In genomic region chr1:204640578-204640977, GRCh38 we compare ENCODE assay signal across 24 cellular contexts. TPM values are rescaled to one million over a fixed set of nuclear protein-coding genes. Genes with fewer than 3 reads are reported as not detected.
A peak's percentile ranks its signal among the peaks of the same experiment; 100 is the strongest.
DNase-seq lines count a peak whose midpoint lies in the region; ATAC-seq and TF ChIP-seq lines count a peak whose summit lies in the region.
"Had no signal": no experiment of that assay in that cellular context is flagged by ENCODE, and none has a peak within 500 bp of the region (broad histone marks: within the 10 kb centered on the region; RNA-seq: fewer than 3 reads in every experiment).

No MANE protein-coding gene starts in this region.

- H3K27me3 ChIP-seq in GM23338 (ENCODE audit: insufficient read depth): no peaks in the 10 kb centered on the region
- H3K27me3 ChIP-seq in mesenchymal stem cell (ENCODE audit: control insufficient read depth in 1 of 2, insufficient read depth in 1 of 2, low read length in 2 of 2): peaks cover 33 to 67% of the 10 kb centered on the region in 2 experiments
- H3K27me3 ChIP-seq in osteoblast (ENCODE audit: insufficient read depth, low read length): peaks cover 19% of the 10 kb centered on the region

- no peaks in the 10 kb centered on the region for H3K36me3 Mint-ChIP-seq in GM23338 (ENCODE audit: low read depth)
- H3K36me3 Mint-ChIP-seq: CD4-positive, alpha-beta memory T cell had no signal

- no CpG with 5 or more reads among the region's 2 CpGs for WGBS in mesenchymal stem cell

- H3K9me3 ChIP-seq in mesenchymal stem cell (ENCODE audit: control insufficient read depth, low read length) (no peaks in the 10 kb centered on the region), osteoblast (ENCODE audit: low read depth, low read length) (no peaks in the 10 kb centered on the region)
- H3K9me3 ChIP-seq: A549, HAP-1 had no signal

- TF ChIP-seq CTCF in 22Rv1 (IDR thresholded peaks at IDR 0.05): 0 out of 2 replicates have a peak, but pooled peaks have one; percentile 9
- TF ChIP-seq CTCF in GM23338 (conservative IDR thresholded peaks at IDR 0.05; ENCODE audit: low read depth in 2 of 2): peak in 1 of 2 experiments; percentile 48; a peak in 2 of 4 replicates
- TF ChIP-seq CTCF in osteoblast (IDR thresholded peaks at IDR 0.05; ENCODE audit: extremely low read depth, low read depth, low read length): no peak

- H2BK5ac ChIP-seq in mesenchymal stem cell (ENCODE audit: low read depth, low read length, poor library complexity, severe bottlenecking): no peak overlapping the region

- H3K79me2 ChIP-seq in GM23338 (replicated peaks; ENCODE audit: insufficient read depth) (no peaks in the 10 kb centered on the region), osteoblast (ENCODE audit: insufficient read depth, low read length) (no peaks in the 10 kb centered on the region)

- H3K27ac Mint-ChIP-seq in GM23338: no peak overlapping the region
- H3K27ac Mint-ChIP-seq: CD4-positive, alpha-beta memory T cell; HFFc6 had no signal

- DNase-seq in GM23338 (ENCODE audit: low spot score) (no peak), mesenchymal stem cell (no peak), osteoblast (ENCODE audit: insufficient read length, low spot score, missing footprints) (peak; percentile 30), NAMALWA (ENCODE audit: low spot score) (no peak), SHP77 (lab: John Stamatoyannopoulos, UW) (no peak)
- DNase-seq: AML-193; C1 segment of cervical spinal cord; CD4-positive, alpha-beta memory T cell; COR-L47; GOT3; HFFc6; Karpas-422; NCI-H2029 treated with DMSO at 0.1 percent for 48 hours; NCI-H446 treated with DMSO at 0.1 percent for 48 hours; NCI-H526; SHP77 treated with DMSO at 0.1 percent for 48 hours had no signal

- no peak overlapping the region for H3K4me3 Mint-ChIP-seq in GM23338
- H3K4me3 Mint-ChIP-seq: HFFc6 had no signal

- H3K79me1 ChIP-seq in mesenchymal stem cell (replicated peaks; ENCODE audit: low read length, poor library complexity, severe bottlenecking): no peaks in the 10 kb centered on the region

- H2AFZ ChIP-seq in GM23338 (no peak overlapping the region), mesenchymal stem cell (ENCODE audit: low read depth, low read length) (no peak overlapping the region), osteoblast (ENCODE audit: low read length) (no peak overlapping the region)

- peaks cover 2% of the 10 kb centered on the region for H3K27me3 Mint-ChIP-seq in GM23338 (ENCODE audit: insufficient read depth, low read depth, poor library complexity)

- no peaks in the 10 kb centered on the region for H3K9me2 ChIP-seq in GM23338 (ENCODE audit: insufficient read depth)

- H2BK120ac ChIP-seq in mesenchymal stem cell (ENCODE audit: low read depth, low read length): no peak overlapping the region

- peak overlapping the region; percentile 73 for H4K91ac ChIP-seq in mesenchymal stem cell (ENCODE audit: low read length)

- peaks cover 13% of the 10 kb centered on the region for H3K4me1 Mint-ChIP-seq in GM23338
- H3K4me1 Mint-ChIP-seq: CD4-positive, alpha-beta memory T cell had no signal

- H3K4ac ChIP-seq in mesenchymal stem cell (ENCODE audit: low read depth in 1 of 2, low read length in 2 of 2): no peak overlapping the region

- H3K36me3 ChIP-seq in GM23338 (ENCODE audit: insufficient read depth) (no peaks in the 10 kb centered on the region), mesenchymal stem cell (ENCODE audit: control insufficient read depth in 1 of 2, insufficient read depth in 2 of 2, low read depth in 1 of 2, low read length in 2 of 2) (no peaks in the 10 kb centered on the region), osteoblast (ENCODE audit: insufficient read depth, low read length) (no peaks in the 10 kb centered on the region)
- H3K36me3 ChIP-seq: HAP-1 had no signal

- no peak overlapping the region for H3K9ac ChIP-seq in mesenchymal stem cell (ENCODE audit: low read length)

- H3K23ac ChIP-seq in mesenchymal stem cell (ENCODE audit: low read length in 2 of 2): peak overlapping the region in 1 of 2 experiments; percentile 43

- H3K4me3 ChIP-seq in GM23338 (no peak overlapping the region), mesenchymal stem cell (ENCODE audit: insufficient read depth in 1 of 2, low read depth in 1 of 2, low read length in 2 of 2) (no peak overlapping the region), osteoblast (ENCODE audit: insufficient read depth, low read length) (no peak overlapping the region)
- H3K4me3 ChIP-seq: A549, HAP-1, SK-N-MC had no signal

- H4K20me1 ChIP-seq in GM23338 (replicated peaks; ENCODE audit: insufficient read depth) (no peaks in the 10 kb centered on the region), osteoblast (ENCODE audit: insufficient read depth, low read length) (no peaks in the 10 kb centered on the region)

- peak overlapping the region; percentile 36 for H2BK15ac ChIP-seq in mesenchymal stem cell (ENCODE audit: low read depth, poor library complexity, severe bottlenecking)

- no peak overlapping the region for H2AK5ac ChIP-seq in mesenchymal stem cell (ENCODE audit: low read length, severe bottlenecking)

- H3K4me2 ChIP-seq in GM23338: no peak overlapping the region
- no peak overlapping the region for H3K4me2 ChIP-seq in mesenchymal stem cell (ENCODE audit: low read length, poor library complexity, severe bottlenecking)
- H3K4me2 ChIP-seq in osteoblast (ENCODE audit: insufficient read depth, low read length): no peak overlapping the region
- H3K4me2 ChIP-seq: A549 had no signal

- H2BK12ac ChIP-seq in mesenchymal stem cell (ENCODE audit: low read length in 2 of 2): no peak overlapping the region

- H3F3A ChIP-seq in GM23338 (replicated peaks; ENCODE audit: low read depth): no peaks in the 10 kb centered on the region

- H3K27ac ChIP-seq in 22Rv1 (no peak overlapping the region), GM23338 (ENCODE audit: low read depth) (no peak overlapping the region), mesenchymal stem cell (ENCODE audit: low read length, poor library complexity, severe bottlenecking) (no peak overlapping the region), osteoblast (ENCODE audit: low read depth, low read length) (no peak overlapping the region)
- H3K27ac ChIP-seq: A549, RWPE1, SK-N-MC had no signal

- ATAC-seq in GM23338 (peak; percentile 24; the same call in 1 of the 3 replicates), HG03378 (IDR thresholded peaks at IDR 0.05; ENCODE audit: unreplicated experiment) (no peak)
- ATAC-seq: A549, Panc1 had no signal

- no peak overlapping the region for H4K8ac ChIP-seq in mesenchymal stem cell (ENCODE audit: low read length)

- H3K14ac ChIP-seq in mesenchymal stem cell (ENCODE audit: low read length in 2 of 2): no peak overlapping the region

- H3K4me1 ChIP-seq in GM23338 (ENCODE audit: insufficient read depth) (no peaks in the 10 kb centered on the region), mesenchymal stem cell (ENCODE audit: control insufficient read depth, insufficient read depth, low read depth, low read length) (no peaks in the 10 kb centered on the region), osteoblast (ENCODE audit: insufficient read depth, low read length) (peaks cover 3% of the 10 kb centered on the region)
- H3K4me1 ChIP-seq: A549 had no signal

- no peaks in the 10 kb centered on the region for H3K9me3 Mint-ChIP-seq in GM23338
- H3K9me3 Mint-ChIP-seq: HFFc6 had no signal

- no peak overlapping the region for H3K18ac ChIP-seq in mesenchymal stem cell (ENCODE audit: low read depth in 1 of 2, low read length in 2 of 2)

TF ChIP-seq in GM23338, 12 proteins besides CTCF, POLR2A, EP300 and RAD21:
- no peak for TF ChIP-seq EZH2 (IDR thresholded peaks at IDR 0.05; ENCODE audit: low read depth, unreplicated experiment)
- TF ChIP-seq ZNF331 (CRISPR knock-in tag; IDR thresholded peaks at IDR 0.05; ENCODE audit: low read depth): no peak
- no peak for TF ChIP-seq REST (IDR thresholded peaks at IDR 0.05; ENCODE audit: unreplicated experiment)
TF ChIP-seq in GM23338: peak in this region for 0.

RNA-seq across cellular contexts. Expression of gene LRRN2, which starts 45.0 kb away (rescaled TPM):
- total RNA-seq in GM23338 (2014; rRNA removed; shearing (Covaris generic)): 2.0 and 2.6 TPM in 2 replicates
- 0.74 and 0.78 TPM in 2 replicates for polyA plus RNA-seq in GM23338 (2016; fragmentation: Nextera tagmentation; extraction: Ambion mirVana)
- 11.9 TPM for polyA plus RNA-seq in mesenchymal stem cell (2013, experiment 1 of 2)
- polyA plus RNA-seq in mesenchymal stem cell (2013, experiment 2 of 2): 11.8 TPM
- total RNA-seq in osteoblast: under 0.01 TPM in 1 of 2 replicates, not detected in the other
- total RNA-seq: CD4-positive, alpha-beta memory T cell; HFFc6; OCI-LY7 had no signal
- polyA plus RNA-seq: CD4-positive, alpha-beta memory T cell had no signal
